Comparison of ENCODE assay signal across 28 cellular contexts in the genomic region with DNA sequence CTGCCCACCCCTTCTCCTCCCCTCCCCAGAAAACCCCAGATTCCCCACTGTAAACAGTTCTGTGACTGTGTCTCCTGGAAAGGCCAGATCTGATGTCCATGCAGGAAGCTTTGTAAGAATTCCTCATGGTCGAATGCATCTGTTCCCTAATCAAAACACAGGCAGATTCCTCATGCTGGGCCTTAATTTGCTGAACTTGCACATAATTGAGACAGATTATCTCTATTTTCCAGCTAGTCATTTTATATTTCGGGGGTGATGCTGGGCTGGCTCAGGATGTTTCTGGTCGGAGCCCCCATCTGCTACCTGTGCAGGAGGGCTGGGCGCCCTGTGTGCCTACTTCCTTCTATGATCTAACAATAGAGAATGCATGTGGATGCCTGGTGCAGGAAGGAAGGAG.
"Had no signal": no experiment of that assay in that cellular context is flagged by ENCODE, and none has a peak within 500 bp of the region (broad histone marks: within the 10 kb centered on the region; RNA-seq: fewer than 3 reads in every experiment).

No MANE protein-coding gene starts in this region.

- H3K9me3 ChIP-seq: pancreas, psoas muscle, testis, transverse colon, uterus had no signal

- H3K27ac ChIP-seq: neural progenitor cell, pancreas, psoas muscle, skin epidermis, spleen, suprapubic skin, testis, tibial artery, transverse colon, upper lobe of right lung, uterus had no signal

- FAIRE-seq: pancreas had no signal

- ATAC-seq: naive thymus-derived CD4-positive, alpha-beta T cell; natural killer cell; pancreas; psoas muscle; right cardiac atrium; sciatic nerve; stimulated activated memory B cell treated with anti-CD40 and anti-IgM and Interleukin-4, amounts not matched to agents 10 μg/mL and 1 μg/mL and 100 μg/mL, for 72 hours; stimulated activated naive CD8-positive, alpha-beta T cell treated with anti-CD3 and anti-CD28 coated beads, Interleukin-15, amount 100 ng/mL, for 72 hours; stimulated activated naive CD8-positive, alpha-beta T cell treated with anti-CD3 and anti-CD28 coated beads, Interleukin-15, Interleukin-2, amounts not matched to agents 100 U/mL and 50 U/mL, for 24 hours; upper lobe of right lung had no signal

- DNase-seq: naive thymus-derived CD4-positive, alpha-beta T cell; natural killer cell; occipital lobe; pancreas; posterior cingulate gyrus; psoas muscle; right cardiac atrium; spleen; stimulated activated CD4-positive, alpha-beta T cell treated with anti-CD3 and anti-CD28 coated beads, Interleukin-12 subunit alpha, Interleukin-12 subunit beta, amount 100 ng/mL, for 4 hours; stimulated activated CD4-positive, alpha-beta T cell treated with anti-CD3 and anti-CD28 coated beads, Interleukin-1b, Interleukin-23, amount 100 ng/mL, for 48 hours; stimulated activated CD4-positive, alpha-beta T cell treated with anti-CD3 and anti-CD28 coated beads, Interleukin-4, amount 100 ng/mL, for 1 hour; stimulated activated CD4-positive, alpha-beta T cell treated with anti-CD3 and anti-CD28 coated beads, Interleukin-4, amount 100 ng/mL, for 4 hours; stimulated activated CD8-positive, alpha-beta memory T cell treated with anti-CD3 and anti-CD28 coated beads, Interleukin-4, amount 100 ng/mL, for 48 hours; stimulated activated naive CD4-positive, alpha-beta T cell; stimulated activated naive CD8-positive, alpha-beta T cell treated with anti-CD3 and anti-CD28 coated beads, Interleukin-15, amount 100 ng/mL, for 72 hours; stimulated activated naive CD8-positive, alpha-beta T cell treated with anti-CD3 and anti-CD28 coated beads, Interleukin-15, Interleukin-2, amounts not matched to agents 100 U/mL and 50 U/mL, for 24 hours; substantia nigra; testis; tibial artery; transverse colon; upper lobe of right lung; uterus had no signal

- H3K4me3 ChIP-seq: neural progenitor cell, pancreas, psoas muscle, skin epidermis, smooth muscle cell, spleen, suprapubic skin, testis, tibial artery, transverse colon, upper lobe of right lung, uterus had no signal

- H3K9ac ChIP-seq: neural progenitor cell had no signal

- H3K4me2 ChIP-seq: neural progenitor cell, smooth muscle cell had no signal

- H3K36me3 ChIP-seq: neural progenitor cell, pancreas, spleen, suprapubic skin, tibial artery, transverse colon, upper lobe of right lung, uterus had no signal

- H3K27me3 ChIP-seq: neural progenitor cell, pancreas, suprapubic skin, testis, tibial artery, transverse colon, upper lobe of right lung, uterus had no signal

- H2AFZ ChIP-seq: neural progenitor cell had no signal

- H3K4me1 ChIP-seq: neural progenitor cell, pancreas, psoas muscle, spleen, testis, upper lobe of right lung, uterus had no signal
